15 cellular contexts compared by ENCODE assay signal in genomic region chrX:119055650-119056049, GRCh38. TPM values are rescaled to one million over a fixed set of nuclear protein-coding genes. Genes with fewer than 3 reads are reported as not detected.
"Had no signal": no experiment of that assay in that cellular context is flagged by ENCODE, and none has a peak within 500 bp of the region (broad histone marks: within the 10 kb centered on the region; RNA-seq: fewer than 3 reads in every experiment).

No MANE protein-coding gene starts in this region.

- H3K27me3 ChIP-seq: gastroesophageal sphincter, suprapubic skin, upper lobe of left lung had no signal

- DNase-seq: activated CD4-positive, alpha-beta T cell treated with anti-CD3 and anti-CD28 coated beads, Interleukin-2, amount 10 ng/mL, durations not matched to agents 24 days and 14 days; activated CD4-positive, CD25-positive, alpha-beta regulatory T cell; activated CD8-positive, alpha-beta memory T cell treated with anti-CD3 and anti-CD28 coated beads, Interleukin-2, amount 50 U/mL, for 48 hours; activated naive CD8-positive, alpha-beta T cell treated with anti-CD3 and anti-CD28 coated beads for 36 hours; endodermal cell; mucosa of descending colon; naive thymus-derived CD4-positive, alpha-beta T cell; nucleus accumbens; small intestine; upper lobe of left lung had no signal

- H3K9me3 ChIP-seq: gastroesophageal sphincter, mucosa of descending colon, suprapubic skin, upper lobe of left lung had no signal

- H3K4me1 ChIP-seq: suprapubic skin, upper lobe of left lung had no signal

- ATAC-seq: gastroesophageal sphincter; mucosa of descending colon; naive thymus-derived CD4-positive, alpha-beta T cell had no signal

- H3K27ac ChIP-seq: gastroesophageal sphincter, suprapubic skin, upper lobe of left lung had no signal

- H3K4me3 ChIP-seq: gastroesophageal sphincter, mucosa of descending colon, suprapubic skin, upper lobe of left lung had no signal

RNA-seq across cellular contexts. Expression of gene CT47C1, which starts 17.1 kb away (rescaled TPM):
- total RNA-seq: activated CD4-positive, alpha-beta T cell treated with anti-CD3 and anti-CD28 coated beads, Interleukin-2, amount 10 ng/mL, durations not matched to agents 24 days and 14 days; activated naive CD8-positive, alpha-beta T cell treated with anti-CD3 and anti-CD28 coated beads for 36 hours; cerebellum; dermis microvascular lymphatic vessel endothelial cell; endodermal cell; epithelial cell of proximal tubule; gastroesophageal sphincter; mucosa of descending colon; naive thymus-derived CD4-positive, alpha-beta T cell; suprapubic skin; upper lobe of left lung had no signal
- polyA plus RNA-seq: naive thymus-derived CD4-positive, alpha-beta T cell; small intestine had no signal
